In genomic region chr4:130368668-130369067, GRCh38 we compare ENCODE assay signal across 21 cellular contexts.
"Had no signal": no experiment of that assay in that cellular context is flagged by ENCODE, and none has a peak within 500 bp of the region (broad histone marks: within the 10 kb centered on the region; RNA-seq: fewer than 3 reads in every experiment).

No MANE protein-coding gene starts in this region.

- DNase-seq: dermis blood vessel endothelial cell; endodermal cell; erythroblast; foreskin keratinocyte; heart left ventricle; hypothalamus; kidney glomerular epithelial cell; mammary epithelial cell; naive thymus-derived CD4-positive, alpha-beta T cell; nephron progenitor cell; psoas muscle; retina; spleen; stimulated activated CD4-positive, alpha-beta T cell treated with anti-CD3 and anti-CD28 coated beads, Interleukin-15, amount 100 ng/mL, for 24 hours; stimulated activated CD4-positive, alpha-beta T cell treated with anti-CD3 and anti-CD28 coated beads, Interleukin-1b, Interleukin-23, amount 100 ng/mL, for 48 hours; stimulated activated CD4-positive, alpha-beta T cell treated with anti-CD3 and anti-CD28 coated beads, Interleukin-4, amount 100 ng/mL, for 24 hours; tibial artery; upper lobe of left lung had no signal

- H3K4me3 ChIP-seq: heart left ventricle, psoas muscle, spleen, tibial artery, upper lobe of left lung, vagina had no signal

- H3K27me3 ChIP-seq: foreskin keratinocyte, heart left ventricle, spleen, tibial artery, upper lobe of left lung, vagina had no signal

- H3K36me3 ChIP-seq: heart left ventricle, spleen, tibial artery, upper lobe of left lung, vagina had no signal

- H3K4me1 ChIP-seq: foreskin keratinocyte, heart left ventricle, psoas muscle, spleen, tibial artery, upper lobe of left lung, vagina had no signal

- H3K27ac ChIP-seq: foreskin keratinocyte, heart left ventricle, psoas muscle, spleen, tibial artery, upper lobe of left lung, vagina had no signal

- H3K9me3 ChIP-seq: heart left ventricle, psoas muscle, spleen, tibial artery, upper lobe of left lung, vagina had no signal

- FAIRE-seq: endothelial cell of umbilical vein, islet of Langerhans had no signal
